17 cellular contexts compared by ENCODE assay signal in genomic region chr2:218028562-218029348, GRCh38. TPM values are rescaled to one million over a fixed set of nuclear protein-coding genes. Genes with fewer than 3 reads are reported as not detected.
A peak's percentile ranks its signal among the peaks of the same experiment; 100 is the strongest.
DNase-seq lines count a peak whose midpoint lies in the region; ATAC-seq and TF ChIP-seq lines count a peak whose summit lies in the region.
"Had no signal": no experiment of that assay in that cellular context is flagged by ENCODE, and none has a peak within 500 bp of the region (broad histone marks: within the 10 kb centered on the region; RNA-seq: fewer than 3 reads in every experiment).

No MANE protein-coding gene starts in this region.

- no peaks in the 10 kb centered on the region for H3K9me3 Mint-ChIP-seq in activated T-helper 17 cell treated with anti-CD3 and anti-CD28 coated beads, Interleukin-2, amount 50 U/mL, for 72 hours

- H3K9me3 ChIP-seq in thyroid gland (no peaks in the 10 kb centered on the region), tibial nerve (no peaks in the 10 kb centered on the region)

- DNase-seq in activated effector memory CD4-positive, alpha-beta T cell treated with anti-CD3 and anti-CD28 coated beads, Interleukin-2, amount 50 U/mL, for 16 hours: peak; percentile 46
- no peak for DNase-seq in activated effector memory CD4-positive, alpha-beta T cell treated with Interleukin-2 at 50 U/mL for 16 hours
- DNase-seq in left lobe of liver (ENCODE audit: low spot score) (peak; percentile 30), thyroid gland (no peak), tibial nerve (ENCODE audit: low spot score in 2 of 2) (no peak)
- DNase-seq: central memory CD4-positive, alpha-beta T cell; NCI-H82; SIG-M5; stimulated activated CD4-positive, alpha-beta T cell treated with anti-CD3 and anti-CD28 coated beads, Interleukin-2, amount 100 ng/mL, for 48 hours; T-helper 2 cell had no signal

- H3K27me3 ChIP-seq in thyroid gland: no peaks in the 10 kb centered on the region
- H3K27me3 ChIP-seq in tibial nerve: no peaks in the 10 kb centered on the region

- no peak overlapping the region for H3K4me3 ChIP-seq in thyroid gland (replicated peaks in 1 of 3)
- no peak overlapping the region for H3K4me3 ChIP-seq in tibial nerve

- H3K27ac ChIP-seq in thyroid gland (peak overlapping the region in 2 of 3 donors; percentile 14 to 27), tibial nerve (peak overlapping the region in 1 of 4 donors; percentile 14)

- no peaks in the 10 kb centered on the region for H3K36me3 Mint-ChIP-seq in activated T-helper 17 cell treated with anti-CD3 and anti-CD28 coated beads, Interleukin-2, amount 50 U/mL, for 72 hours (ENCODE audit: low read depth)

- TF ChIP-seq POLR2A in thyroid gland (IDR thresholded peaks at IDR 0.05) (no peak), tibial nerve (IDR thresholded peaks at IDR 0.05) (no peak)

- no peak for ATAC-seq in activated T-helper 17 cell treated with anti-CD3 and anti-CD28 coated beads, Interleukin-2, amount 50 U/mL, for 72 hours (replicated peaks)
- ATAC-seq in left lobe of liver (no peak), HG03139 (IDR thresholded peaks at IDR 0.05; ENCODE audit: unreplicated experiment) (no peak), GM21515 (IDR thresholded peaks at IDR 0.05; ENCODE audit: unreplicated experiment) (no peak)
- ATAC-seq: activated CD4-positive, CD25-positive, alpha-beta regulatory T cell treated with anti-CD3 and anti-CD28 coated beads, Interleukin-2, amount 50 U/mL, for 24 hours; HCT116 had no signal

- no peak for TF ChIP-seq EP300 in tibial nerve (IDR thresholded peaks at IDR 0.05)

- intact Hi-C loops in thyroid gland (cut with DNase I): no loop called here

- no peak overlapping the region for H3K4me3 Mint-ChIP-seq in activated T-helper 17 cell treated with anti-CD3 and anti-CD28 coated beads, Interleukin-2, amount 50 U/mL, for 72 hours

- no peaks in the 10 kb centered on the region for H3K4me1 Mint-ChIP-seq in activated T-helper 17 cell treated with anti-CD3 and anti-CD28 coated beads, Interleukin-2, amount 50 U/mL, for 72 hours

- TF ChIP-seq CTCF in thyroid gland (IDR thresholded peaks at IDR 0.05) (no peak), tibial nerve (IDR thresholded peaks at IDR 0.05) (no peak)

- H3K36me3 ChIP-seq in thyroid gland (no peaks in the 10 kb centered on the region), tibial nerve (no peaks in the 10 kb centered on the region)

- H3K27me3 Mint-ChIP-seq in activated T-helper 17 cell treated with anti-CD3 and anti-CD28 coated beads, Interleukin-2, amount 50 U/mL, for 72 hours: no peaks in the 10 kb centered on the region

- WGBS in thyroid gland, 2 donors: 59 to 65% methylated on average over 6 of the region's 6 CpGs
- WGBS in tibial nerve, 2 donors: 51 to 57% methylated on average over 6 of the region's 6 CpGs

- peak overlapping the region; percentile 23 for H3K27ac Mint-ChIP-seq in activated T-helper 17 cell treated with anti-CD3 and anti-CD28 coated beads, Interleukin-2, amount 50 U/mL, for 72 hours

- H3K4me1 ChIP-seq in thyroid gland (peaks cover 31 to 63% of the 10 kb centered on the region in 2 donors), tibial nerve (peaks cover 0 to 18% (median 3%) of the 10 kb centered on the region in 4 donors)

RNA-seq across cellular contexts. Expression of gene TNS1, which starts 26.0 kb away (rescaled TPM):
- total RNA-seq in activated T-helper 17 cell treated with anti-CD3 and anti-CD28 coated beads, Interleukin-2, amount 50 U/mL, for 72 hours: 10 to 100 TPM in 1 of 2 donors, 1 to 10 TPM in 1; 4.4 to 44.9 TPM
- total RNA-seq in left lobe of liver (102 TPM), thyroid gland (100 to 1,000 TPM; 169 to 316 (median 229) TPM), tibial nerve (100 to 1,000 TPM; 461 to 648 (median 565) TPM)
- total RNA-seq: G401 had no signal

RNA-seq across cellular contexts. Expression of gene RUFY4, which starts 40.3 kb away (rescaled TPM):
- total RNA-seq in activated T-helper 17 cell treated with anti-CD3 and anti-CD28 coated beads, Interleukin-2, amount 50 U/mL, for 72 hours: 1 to 10 TPM in 1 of 2 donors, under 1 TPM in 1; 0.19 to 2.4 TPM
- total RNA-seq in left lobe of liver (not detected), thyroid gland (not detected), tibial nerve (not detected)
- total RNA-seq: frontal cortex, G401 had no signal

Comparison
In these comparisons a context has a peak if more than half of its experiments do, and no peak if none do; other contexts are left out.
1. DNase-seq: peak in activated effector memory CD4-positive, alpha-beta T cell treated with anti-CD3 and anti-CD28 coated beads, Interleukin-2, amount 50 U/mL, for 16 hours (single experiment) and left lobe of liver (single experiment); none in activated effector memory CD4-positive, alpha-beta T cell treated with Interleukin-2 at 50 U/mL for 16 hours (single experiment), thyroid gland (0 of 2) and tibial nerve (0 of 2).